In the genomic region with DNA sequence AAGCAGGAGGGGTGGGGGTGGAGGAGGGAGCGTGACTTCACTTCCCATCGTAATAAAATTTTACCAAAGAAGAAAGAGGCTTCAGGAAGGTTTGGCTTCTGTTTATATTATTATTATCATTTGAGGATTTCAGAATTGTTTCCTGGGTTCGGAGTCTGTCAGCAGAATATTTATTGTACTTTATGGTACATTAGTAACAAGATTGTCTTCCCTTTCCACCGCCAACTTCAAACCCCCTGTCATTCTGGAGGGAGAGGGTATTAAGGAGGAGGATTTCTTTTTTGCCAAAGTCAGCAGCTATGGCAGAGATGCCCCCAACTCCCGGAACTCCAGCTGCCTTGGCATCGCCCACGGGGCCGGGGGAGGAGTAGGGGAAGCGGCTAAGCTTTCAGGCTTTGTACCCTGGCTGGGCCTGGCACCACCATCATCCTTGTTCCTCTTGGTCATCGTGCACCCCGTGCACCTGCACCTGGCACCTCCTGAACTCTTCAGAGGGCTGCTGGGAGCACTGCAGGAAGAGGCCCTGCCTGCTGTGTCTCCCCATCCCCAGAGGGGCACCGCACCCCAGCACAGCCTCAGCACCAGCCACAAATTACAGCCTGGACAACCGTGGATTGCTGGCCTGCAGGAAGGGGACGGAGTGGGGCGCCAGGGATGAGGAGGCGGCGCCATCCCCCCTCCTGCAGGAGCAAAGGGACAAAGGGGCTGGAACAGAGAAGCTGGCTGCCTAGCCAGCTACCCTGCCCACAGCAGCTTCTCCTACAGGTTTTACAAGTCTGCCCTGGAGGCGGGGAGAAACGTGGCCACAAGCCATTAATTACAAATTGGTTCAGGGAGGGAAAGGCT, we compare ENCODE assay signal across 27 cellular contexts. TPM values are rescaled to one million over a fixed set of nuclear protein-coding genes. Genes with fewer than 3 reads are reported as not detected.
"Had no signal": no experiment of that assay in that cellular context is flagged by ENCODE, and none has a peak within 500 bp of the region (broad histone marks: within the 10 kb centered on the region; RNA-seq: fewer than 3 reads in every experiment).

No MANE protein-coding gene starts in this region.

- H3K27ac ChIP-seq: esophagus muscularis mucosa, heart right ventricle, left ventricle myocardium inferior, parathyroid adenoma, psoas muscle, suprapubic skin, tibial artery, upper lobe of right lung had no signal

- H3K36me3 Mint-ChIP-seq: activated CD8-positive, alpha-beta memory T cell treated with anti-CD3 and anti-CD28 coated beads, Interleukin-2, amount 10 ng/mL, durations not matched to agents 7 days and 5 days; activated naive CD8-positive, alpha-beta T cell had no signal

- H3K4me1 Mint-ChIP-seq: activated B cell treated with CpG ODN at 0.5 μM for 24 hours; activated CD8-positive, alpha-beta memory T cell treated with anti-CD3 and anti-CD28 coated beads, Interleukin-2, amount 10 ng/mL, durations not matched to agents 7 days and 5 days had no signal

- H3K9me3 Mint-ChIP-seq: activated B cell treated with CpG ODN at 0.5 μM for 24 hours had no signal

- ATAC-seq: activated CD8-positive, alpha-beta memory T cell treated with anti-CD3 and anti-CD28 coated beads, Interleukin-2, amount 10 ng/mL, durations not matched to agents 7 days and 5 days; activated CD8-positive, alpha-beta T cell treated with anti-CD3 and anti-CD28 coated beads, Interleukin-2, amount 10 ng/mL, durations not matched to agents 7 days and 5 days; heart right ventricle; psoas muscle; upper lobe of right lung had no signal

- H3K4me3 Mint-ChIP-seq: activated B cell treated with CpG ODN at 0.5 μM for 24 hours; activated CD8-positive, alpha-beta memory T cell treated with anti-CD3 and anti-CD28 coated beads, Interleukin-2, amount 10 ng/mL, durations not matched to agents 7 days and 5 days; activated CD8-positive, alpha-beta T cell treated with anti-CD3 and anti-CD28 coated beads, Interleukin-2, amount 10 ng/mL, durations not matched to agents 7 days and 5 days; activated naive CD8-positive, alpha-beta T cell had no signal

- DNase-seq: activated B cell treated with CpG ODN at 0.5 μM for 24 hours; activated CD4-positive, alpha-beta T cell treated with anti-CD3 and anti-CD28 coated beads, Interleukin-2, amount 50 U/mL, for 1 hour; activated CD8-positive, alpha-beta memory T cell treated with anti-CD3 and anti-CD28 coated beads, Interleukin-2, amount 10 ng/mL, durations not matched to agents 7 days and 5 days; activated CD8-positive, alpha-beta T cell treated with anti-CD3 and anti-CD28 coated beads, Interleukin-2, amount 10 ng/mL, durations not matched to agents 7 days and 5 days; activated naive CD4-positive, alpha-beta T cell treated with Interleukin-2 at 50 U/mL for 16 hours; activated T-cell treated with anti-CD3 and anti-CD28 coated beads, Interleukin-2, amount 50 U/mL, for 48 hours; anterior cingulate cortex; dermis blood vessel endothelial cell; effector CD4-positive, alpha-beta T cell; foreskin melanocyte; heart right ventricle; left ventricle myocardium inferior; mesendoderm; nucleus accumbens; psoas muscle; stimulated activated CD4-positive, alpha-beta T cell treated with anti-CD3 and anti-CD28 coated beads, Interleukin-2, amount 100 ng/mL, for 24 hours; stimulated activated naive CD4-positive, alpha-beta T cell; T-helper 2 cell; tibial artery; upper lobe of right lung had no signal

- H3K27ac Mint-ChIP-seq: activated B cell treated with CpG ODN at 0.5 μM for 24 hours; activated CD8-positive, alpha-beta memory T cell treated with anti-CD3 and anti-CD28 coated beads, Interleukin-2, amount 10 ng/mL, durations not matched to agents 7 days and 5 days; activated CD8-positive, alpha-beta T cell treated with anti-CD3 and anti-CD28 coated beads, Interleukin-2, amount 10 ng/mL, durations not matched to agents 7 days and 5 days; activated naive CD8-positive, alpha-beta T cell had no signal

RNA-seq across cellular contexts. Expression of a gene that starts 24.0 kb away (rescaled TPM):
- total RNA-seq: activated B cell treated with CpG ODN at 0.5 μM for 24 hours; activated CD8-positive, alpha-beta memory T cell treated with anti-CD3 and anti-CD28 coated beads, Interleukin-2, amount 10 ng/mL, durations not matched to agents 7 days and 5 days; activated CD8-positive, alpha-beta T cell treated with anti-CD3 and anti-CD28 coated beads, Interleukin-2, amount 10 ng/mL, durations not matched to agents 7 days and 5 days; dermis blood vessel endothelial cell; esophagus muscularis mucosa; glomerular endothelial cell; heart right ventricle; left ventricle myocardium inferior; mucosa of gallbladder; smooth muscle cell; upper lobe of right lung had no signal
